In genomic region chr2:201070966-201071304, GRCh38 we compare ENCODE assay signal across 8 cellular contexts. TPM values are rescaled to one million over a fixed set of nuclear protein-coding genes. Genes with fewer than 3 reads are reported as not detected.
A peak's percentile ranks its signal among the peaks of the same experiment; 100 is the strongest.
DNase-seq lines count a peak whose midpoint lies in the region; ATAC-seq, FAIRE-seq and TF ChIP-seq lines count a peak whose summit lies in the region.

No MANE protein-coding gene starts in this region.

- no peaks in the 10 kb centered on the region for H3K9me3 Mint-ChIP-seq in CD4-positive, alpha-beta T cell
- no peaks in the 10 kb centered on the region for H3K9me3 Mint-ChIP-seq in activated CD4-positive, alpha-beta memory T cell treated with anti-CD3 and anti-CD28 coated beads for 36 hours

- intact Hi-C loops in CD4-positive, alpha-beta T cell (cut with DNase I, micrococcal nuclease), result loop anchor here (1.0 to 5.0 kb wide), 9 partner anchors 45 to 359 kb away; partner anchors contain the start of genes BZW1 (in 2 of the 2) and CFLAR (in 1 of the 2)
- intact Hi-C loops in activated CD4-positive, alpha-beta memory T cell treated with anti-CD3 and anti-CD28 coated beads for 36 hours (cut with micrococcal nuclease), result loop anchor here (1.0 kb wide), 8 partner anchors 46 to 260 kb away; partner anchors contain the start of genes BZW1, CLK1, NIF3L1 and PPIL3

- no peak for DNase-seq in CD4-positive, alpha-beta T cell
- no peak for DNase-seq in activated CD4-positive, alpha-beta memory T cell treated with anti-CD3 and anti-CD28 coated beads for 36 hours
- DNase-seq in hepatic stellate cell (ENCODE audit: low spot score), result peak; percentile 34
- DNase-seq in small intestine, result no peak
- no peak for DNase-seq in effector CD4-positive, alpha-beta T cell
- DNase-seq in HEK293T (ENCODE audit: extremely low spot score), result no peak

- peaks cover 2 to 3% of the 10 kb centered on the region in 2 donors for H3K4me1 ChIP-seq in small intestine (ENCODE audit: control insufficient read depth in 2 of 2, insufficient read depth in 1 of 2, low read depth in 1 of 2, low read length in 1 of 2)

- H3K27me3 Mint-ChIP-seq in CD4-positive, alpha-beta T cell, result no peaks in the 10 kb centered on the region
- no peaks in the 10 kb centered on the region for H3K27me3 Mint-ChIP-seq in activated CD4-positive, alpha-beta memory T cell treated with anti-CD3 and anti-CD28 coated beads for 36 hours

- H3K4me1 Mint-ChIP-seq in CD4-positive, alpha-beta T cell (ENCODE audit: low read depth), result peaks cover 52% of the 10 kb centered on the region
- peaks cover 53% of the 10 kb centered on the region for H3K4me1 Mint-ChIP-seq in activated CD4-positive, alpha-beta memory T cell treated with anti-CD3 and anti-CD28 coated beads for 36 hours (ENCODE audit: low read depth)

- peak overlapping the region; percentile 72 to 91 for H3K4me3 ChIP-seq in small intestine (ENCODE audit: low read depth in 1 of 2, low read length in 2 of 2)

- no peak for TF ChIP-seq CTCF in CD4-positive, alpha-beta T cell (IDR thresholded peaks at IDR 0.05)

- no peaks in the 10 kb centered on the region for H3K9me3 ChIP-seq in CD4-positive, alpha-beta T cell (ENCODE audit: control insufficient read depth, low read length)
- no peaks in the 10 kb centered on the region for H3K9me3 ChIP-seq in small intestine (ENCODE audit: control insufficient read depth, low read depth)

- H3K36me3 ChIP-seq in small intestine (ENCODE audit: control insufficient read depth in 2 of 2, insufficient read depth in 2 of 2, low read length in 2 of 2), result no peaks in the 10 kb centered on the region

- 0 to 2% (median 1%) methylated on average over 6 of the region's 6 CpGs for WGBS in small intestine, 3 donors

- POLR2A ChIA-PET in CD4-positive, alpha-beta T cell (lab: Charles Lee), result interaction anchor here (0.7 to 5.9 kb wide), 7 partner anchors 46 to 207 kb away, joined by 3 to 103 read pairs (median 9); partner anchors contain the start of genes CFLAR, CLK1, NIF3L1 and ORC2
- POLR2A ChIA-PET in activated CD4-positive, alpha-beta memory T cell treated with anti-CD3 and anti-CD28 coated beads for 36 hours (lab: Charles Lee), result interaction anchor here (0.6 to 1.0 kb wide), 2 partner anchors 45 to 47 kb away, joined by 3 read pairs; partner anchors contain the start of gene CFLAR
- POLR2A ChIA-PET in HEK293T (lab: Yijun Ruan, JAX), result interaction anchor here (0.6 to 3.8 kb wide), 6 partner anchors 45 to 631 kb away, joined by 3 to 32 read pairs (median 4); partner anchors contain the start of genes CFLAR and ORC2

- peak overlapping the region; percentile 99 for H3K4me3 Mint-ChIP-seq in CD4-positive, alpha-beta T cell
- H3K4me3 Mint-ChIP-seq in activated CD4-positive, alpha-beta memory T cell treated with anti-CD3 and anti-CD28 coated beads for 36 hours, result peak overlapping the region; percentile 91

- H3K27ac ChIP-seq in CD4-positive, alpha-beta T cell (ENCODE audit: low read depth, low read length), result peak overlapping the region; percentile 93
- peak overlapping the region; percentile 83 to 93 for H3K27ac ChIP-seq in small intestine (ENCODE audit: low read depth in 1 of 2, low read length in 1 of 2)

- no peak for FAIRE-seq in small intestine (lab: Jason Lieb, UNC)

- H3K27me3 ChIP-seq in CD4-positive, alpha-beta T cell (ENCODE audit: control insufficient read depth, insufficient read depth, low read length), result no peaks in the 10 kb centered on the region
- H3K27me3 ChIP-seq in small intestine (ENCODE audit: control insufficient read depth in 2 of 2, insufficient read depth in 2 of 2, low read length in 2 of 2), result no peaks in the 10 kb centered on the region

- peaks cover 15% of the 10 kb centered on the region for H3K36me3 Mint-ChIP-seq in CD4-positive, alpha-beta T cell (ENCODE audit: low read depth)
- H3K36me3 Mint-ChIP-seq in activated CD4-positive, alpha-beta memory T cell treated with anti-CD3 and anti-CD28 coated beads for 36 hours, result peaks cover 4% of the 10 kb centered on the region

- peak overlapping the region; percentile 97 for H3K27ac Mint-ChIP-seq in CD4-positive, alpha-beta T cell
- peak overlapping the region; percentile 86 for H3K27ac Mint-ChIP-seq in activated CD4-positive, alpha-beta memory T cell treated with anti-CD3 and anti-CD28 coated beads for 36 hours

- CTCF ChIA-PET in CD4-positive, alpha-beta T cell (lab: Charles Lee), result interaction anchor here (0.9 to 6.1 kb wide), 6 partner anchors 11 to 108 kb away, joined by 3 to 30 read pairs (median 9); partner anchors contain the start of gene ORC2
- CTCF ChIA-PET in activated CD4-positive, alpha-beta memory T cell treated with anti-CD3 and anti-CD28 coated beads for 36 hours (lab: Charles Lee), result interaction anchor here (0.6 to 4.3 kb wide), 10 partner anchors 17 to 170 kb away, joined by 3 to 72 read pairs (median 5); partner anchors contain the start of gene ORC2
- CTCF ChIA-PET in HEK293T (lab: Yijun Ruan, JAX), result interaction anchor here (0.6 to 1.5 kb wide), 2 partner anchors 107 to 164 kb away, joined by 3 to 4 read pairs; partner anchors contain the start of gene ORC2

- ATAC-seq in CD4-positive, alpha-beta T cell (ENCODE audit: poor library complexity), result no peak
- ATAC-seq in HG03064 (IDR thresholded peaks at IDR 0.05; ENCODE audit: low read depth, unreplicated experiment) (peak; percentile 4), GM21381 (IDR thresholded peaks at IDR 0.05; ENCODE audit: unreplicated experiment) (no peak)

TF ChIP-seq in HEK293T, 16 proteins besides CTCF, POLR2A, EP300 and RAD21:
- TF ChIP-seq L3MBTL2 (conservative IDR thresholded peaks at IDR 0.05) (no peak), FOXA1 (IDR thresholded peaks at IDR 0.05) (no peak)
TF ChIP-seq in HEK293T: peak in this region for 0.

RNA-seq across cellular contexts. Expression of gene HYCC2, which starts 0.5 kb away (rescaled TPM):
- 10 to 100 TPM; 29.2 to 30.7 TPM for total RNA-seq in CD4-positive, alpha-beta T cell
- total RNA-seq in activated CD4-positive, alpha-beta memory T cell treated with anti-CD3 and anti-CD28 coated beads for 36 hours, result 10 to 100 TPM; 18.9 to 20.5 TPM
- 1 to 10 TPM; 3.8 to 9.6 (median 4.2) TPM for polyA plus RNA-seq in small intestine

RNA-seq across cellular contexts. Expression of gene NDUFB3, which starts 0.9 kb away (rescaled TPM):
- total RNA-seq in CD4-positive, alpha-beta T cell, result 10 to 100 TPM; 10.1 to 13.6 TPM
- 100 to 1,000 TPM; 158 to 162 TPM for total RNA-seq in activated CD4-positive, alpha-beta memory T cell treated with anti-CD3 and anti-CD28 coated beads for 36 hours
- 100 to 1,000 TPM; 135 to 174 (median 136) TPM for polyA plus RNA-seq in small intestine

RNA-seq across cellular contexts. Expression of gene CFLAR, which starts 45.0 kb away (rescaled TPM):
- total RNA-seq in CD4-positive, alpha-beta T cell, result 100 to 1,000 TPM; 178 to 181 TPM
- 100 to 1,000 TPM; 325 to 343 TPM for total RNA-seq in activated CD4-positive, alpha-beta memory T cell treated with anti-CD3 and anti-CD28 coated beads for 36 hours
- polyA plus RNA-seq in small intestine, result 10 to 100 TPM; 26.4 to 50.0 (median 44.2) TPM

Comparison
In these comparisons a context has a peak if more than half of its experiments do, and no peak if none do; other contexts are left out.
1. RNA of gene NDUFB3, which starts 0.9 kb away (total RNA-seq): 158 to 162 TPM in activated CD4-positive, alpha-beta memory T cell treated with anti-CD3 and anti-CD28 coated beads for 36 hours; 10.1 to 13.6 TPM in CD4-positive, alpha-beta T cell; every median in the first group is over 10 times any median in the second.